8 cellular contexts compared by ENCODE assay signal in genomic region chr5:6712582-6713273, GRCh38. TPM values are rescaled to one million over a fixed set of nuclear protein-coding genes. Genes with fewer than 3 reads are reported as not detected.
DNase-seq lines count a peak whose midpoint lies in the region; ATAC-seq and TF ChIP-seq lines count a peak whose summit lies in the region.

No MANE protein-coding gene starts in this region.

- peak overlapping the region; percentile 97 for H3K27ac Mint-ChIP-seq in chondrocyte (ENCODE audit: unreplicated experiment)

- ATAC-seq in GM19043 (IDR thresholded peaks at IDR 0.05; ENCODE audit: low read depth, unreplicated experiment) (peak; percentile 48), HG03342 (IDR thresholded peaks at IDR 0.05; ENCODE audit: unreplicated experiment) (peak; percentile 67), left colon (peak; percentile 87)

- intact Hi-C loops in left colon (cut with DNase I, micrococcal nuclease): no loop called here

- H3K4me3 Mint-ChIP-seq in chondrocyte (ENCODE audit: unreplicated experiment): peak overlapping the region; percentile 88

- no peaks in the 10 kb centered on the region for H3K9me3 Mint-ChIP-seq in chondrocyte (ENCODE audit: low read depth)

- peak; percentile 25 for TF ChIP-seq CTCF in chondrocyte (IDR thresholded peaks at IDR 0.05)

- no peaks in the 10 kb centered on the region for H3K36me3 Mint-ChIP-seq in chondrocyte (ENCODE audit: low read depth)

- no peaks in the 10 kb centered on the region for H3K27me3 Mint-ChIP-seq in chondrocyte (ENCODE audit: low read depth)

- H3K4me1 Mint-ChIP-seq in chondrocyte (ENCODE audit: low read depth): peaks cover 42% of the 10 kb centered on the region

- DNase-seq in AML-193 (lab: John Stamatoyannopoulos, UW): peak; percentile 85 to 87
- DNase-seq in NCI-H446 treated with DMSO at 0.1 percent for 48 hours (lab: John Stamatoyannopoulos, UW): peak; percentile 97
- DNase-seq in activated CD4-positive, alpha-beta T cell treated with anti-CD3 and anti-CD28 coated beads for 24 hours (ENCODE audit: low read depth in 2 of 2): peak; percentile 89 to 93
- no peak for DNase-seq in chondrocyte (ENCODE audit: low spot score)
- DNase-seq in left colon: peak; percentile 96
- peak; percentile 88 to 96 (median 91) for DNase-seq in stimulated activated CD4-positive, alpha-beta T cell treated with anti-CD3 and anti-CD28 coated beads, Interleukin-1b, Interleukin-23, amount 100 ng/mL, for 24 hours (ENCODE audit: low read depth in 4 of 4, low spot score in 1 of 4)

RNA-seq across cellular contexts. Expression of gene TENT4A, which starts 0.5 kb away (rescaled TPM):
- total RNA-seq in chondrocyte (21.5 to 28.2 TPM (median 21.7 TPM) in 3 replicates), left colon (10 to 100 TPM; 16.5 to 18.5 TPM)
